In genomic region chr16:714558-715447, GRCh38 we compare ENCODE assay signal across 8 cellular contexts. TPM values are rescaled to one million over a fixed set of nuclear protein-coding genes. Genes with fewer than 3 reads are reported as not detected.
DNase-seq lines count a peak whose midpoint lies in the region; ATAC-seq and TF ChIP-seq lines count a peak whose summit lies in the region.

Gene METRN, plus strand, starts transcription at chr16:715118. Its CDS starts 172 bp downstream, at chr16:715290.

- peak within 1 kb of the TSS; percentile 96 for H3K27ac Mint-ChIP-seq in neural crest cell (ENCODE audit: unreplicated experiment)
- no peak within 1 kb of the TSS for H3K27ac Mint-ChIP-seq in stimulated activated naive CD8-positive, alpha-beta T cell treated with anti-CD3 and anti-CD28 coated beads, Interleukin-15, amount 100 ng/mL, for 72 hours

- H3K27me3 ChIP-seq in BLaER1 treated with 17β-estradiol and CSF1 and Interleukin-3, amounts not matched to agents 10 nM and 100 nM, result peaks cover 36 to 79% (median 68%) of the 10 kb centered on the region in 11 experiments

- H3K36me3 Mint-ChIP-seq in neural crest cell (ENCODE audit: low read depth), result no peaks in the 10 kb centered on the region

- DNase-seq in HuH-7 (ENCODE audit: low spot score) (peak; percentile 77), SK-MEL-5 (ENCODE audit: low read depth, low spot score) (peak; percentile 78), foreskin fibroblast (peak; percentile 88 to 97), neural crest cell (ENCODE audit: low read depth, low spot score) (peak; percentile 94)
- peak; percentile 84 for DNase-seq in activated gamma-delta T cell treated with anti-CD3 and anti-CD28 coated beads, Interleukin-2, amount 50 U/mL, for 16 hours (ENCODE audit: low read depth)
- DNase-seq in stimulated activated naive CD8-positive, alpha-beta T cell treated with anti-CD3 and anti-CD28 coated beads, Interleukin-15, amount 100 ng/mL, for 72 hours, result peak; percentile 87 to 89

- ATAC-seq in GM19395 (IDR thresholded peaks at IDR 0.05; ENCODE audit: unreplicated experiment), result peak; percentile 67
- peak; percentile 83 for ATAC-seq in stimulated activated naive CD8-positive, alpha-beta T cell treated with anti-CD3 and anti-CD28 coated beads, Interleukin-15, amount 100 ng/mL, for 72 hours

- H3K4me1 ChIP-seq in BLaER1 treated with 17β-estradiol and CSF1 and Interleukin-3, amounts not matched to agents 10 nM and 100 nM, result peaks cover 49 to 81% (median 76%) of the 10 kb centered on the region in 10 experiments

- peaks cover 16% of the 10 kb centered on the region for H3K27me3 Mint-ChIP-seq in neural crest cell (ENCODE audit: low read depth)
- peaks cover 37% of the 10 kb centered on the region for H3K27me3 Mint-ChIP-seq in stimulated activated naive CD8-positive, alpha-beta T cell treated with anti-CD3 and anti-CD28 coated beads, Interleukin-15, amount 100 ng/mL, for 72 hours

- H3K4me3 Mint-ChIP-seq in neural crest cell, result peak within 1 kb of the TSS; percentile 95
- H3K4me3 Mint-ChIP-seq in stimulated activated naive CD8-positive, alpha-beta T cell treated with anti-CD3 and anti-CD28 coated beads, Interleukin-15, amount 100 ng/mL, for 72 hours, result peak within 1 kb of the TSS; percentile 76 to 86

- no peaks in the 10 kb centered on the region for H3K9me3 Mint-ChIP-seq in neural crest cell
- no peaks in the 10 kb centered on the region for H3K9me3 Mint-ChIP-seq in stimulated activated naive CD8-positive, alpha-beta T cell treated with anti-CD3 and anti-CD28 coated beads, Interleukin-15, amount 100 ng/mL, for 72 hours

- peaks cover 29% of the 10 kb centered on the region for H3K4me1 Mint-ChIP-seq in neural crest cell
- peaks cover 40% of the 10 kb centered on the region for H3K4me1 Mint-ChIP-seq in stimulated activated naive CD8-positive, alpha-beta T cell treated with anti-CD3 and anti-CD28 coated beads, Interleukin-15, amount 100 ng/mL, for 72 hours

- TF ChIP-seq CTCF in foreskin fibroblast (IDR thresholded peaks at IDR 0.05; ENCODE audit: low read depth, low read length), result no peak
- TF ChIP-seq CTCF in neural crest cell (conservative IDR thresholded peaks at IDR 0.05), result no peak

- H3K27ac ChIP-seq in BLaER1 treated with 17β-estradiol and CSF1 and Interleukin-3, amounts not matched to agents 10 nM and 100 nM, result 0 out of 22 replicates have a peak within 1 kb of the TSS, but pooled peaks of 2 of the 11 experiments have one; percentile 5 to 7

- peaks cover 0 to 80% (median 56%) of the 10 kb centered on the region in 11 experiments; a peak in 19 of 22 replicates for H4K20me1 ChIP-seq in BLaER1 treated with 17β-estradiol and CSF1 and Interleukin-3, amounts not matched to agents 10 nM and 100 nM

- H3K36me3 ChIP-seq in BLaER1 treated with 17β-estradiol and CSF1 and Interleukin-3, amounts not matched to agents 10 nM and 100 nM, result no peaks in the 10 kb centered on the region

- peak within 1 kb of the TSS; percentile 91 to 100 (median 100) for H3K4me2 ChIP-seq in BLaER1 treated with 17β-estradiol and CSF1 and Interleukin-3, amounts not matched to agents 10 nM and 100 nM

- peak within 1 kb of the TSS; percentile 17 to 80 (median 68); a peak in 19 of 22 replicates for H3K9ac ChIP-seq in BLaER1 treated with 17β-estradiol and CSF1 and Interleukin-3, amounts not matched to agents 10 nM and 100 nM

- in situ Hi-C loops in SK-MEL-5 (cut with HindIII; ENCODE audit: low pct_unique_long_range_greater_than_20kb, low sequenced_read_pairs), result no loop called here

- peak within 1 kb of the TSS; percentile 58 to 75 (median 68) for H3K4me3 ChIP-seq in BLaER1 treated with 17β-estradiol and CSF1 and Interleukin-3, amounts not matched to agents 10 nM and 100 nM
- peak within 1 kb of the TSS; percentile 53 to 56 for H3K4me3 ChIP-seq in foreskin fibroblast (ENCODE audit: low read depth in 1 of 2, low read length in 2 of 2)

- no peaks in the 10 kb centered on the region for H3K9me3 ChIP-seq in BLaER1 treated with 17β-estradiol and CSF1 and Interleukin-3, amounts not matched to agents 10 nM and 100 nM (replicated peaks in 1 of 11)

RNA-seq across cellular contexts. Expression of gene METRN, which starts in this region (rescaled TPM):
- 133 and 138 TPM in 2 replicates for total RNA-seq in SK-MEL-5 (2014; rRNA removed; shearing (Covaris generic))
- 158 and 167 TPM in 2 replicates for polyA plus RNA-seq in SK-MEL-5 (2015; cell fraction: cytosol; rRNA removed)
- 47.4 and 95.7 TPM in 2 replicates for polyA plus RNA-seq in SK-MEL-5 (2015; cell fraction: nucleus; rRNA removed)
- total RNA-seq in neural crest cell, result 210 and 224 TPM in 2 replicates
